Comparison of ENCODE assay signal across 8 cellular contexts in the genomic region with DNA sequence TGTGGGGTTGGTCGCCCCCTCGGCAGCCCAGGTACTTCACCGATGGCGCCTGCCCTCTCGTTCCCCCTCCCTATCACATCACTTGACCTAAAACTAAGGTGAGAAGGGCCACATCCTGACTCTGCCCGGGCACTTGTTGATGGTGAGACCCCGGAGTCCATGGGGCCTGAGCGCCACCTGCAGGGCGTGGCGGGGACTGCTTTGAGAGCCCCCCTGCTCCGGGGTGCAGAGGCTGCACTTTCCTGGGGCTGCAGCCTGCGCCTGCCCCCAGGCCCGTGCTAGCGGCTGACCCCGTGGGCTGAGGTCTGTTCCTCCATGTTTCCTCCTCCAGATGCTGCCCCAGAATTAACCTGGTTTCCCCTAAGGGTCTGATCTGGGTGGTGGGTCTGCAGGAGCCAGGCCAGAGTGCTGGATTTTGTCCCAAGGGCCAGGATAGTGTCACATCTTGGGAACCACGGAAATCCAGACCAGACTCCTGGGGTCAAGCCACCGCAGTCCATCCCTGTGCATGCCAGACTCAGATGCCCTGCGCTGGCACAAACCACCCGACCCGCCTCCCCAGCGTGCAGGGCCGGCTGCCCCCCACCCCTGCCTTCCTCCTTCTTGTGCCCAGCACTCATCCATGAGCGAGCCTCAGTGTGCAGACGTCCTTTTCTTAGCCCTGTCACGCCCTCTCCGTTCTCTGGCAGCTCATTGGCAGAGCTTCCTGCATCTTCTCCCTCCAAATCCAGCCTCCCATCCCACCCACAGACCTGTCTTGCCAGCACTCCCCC. TPM values are rescaled to one million over a fixed set of nuclear protein-coding genes. Genes with fewer than 3 reads are reported as not detected.
DNase-seq lines count a peak whose midpoint lies in the region; ATAC-seq, FAIRE-seq and TF ChIP-seq lines count a peak whose summit lies in the region.

No MANE protein-coding gene starts in this region.

- DNase-seq in EH (ENCODE audit: low read depth) = peak; percentile 44
- peak; percentile 81 for DNase-seq in KBM-7
- peak; percentile 73 for DNase-seq in activated B cell treated with CpG ODN at 0.5 μM for 24 hours
- DNase-seq in bronchial epithelial cell (ENCODE audit: low read depth) = peak; percentile 15
- DNase-seq in mesendoderm = peak; percentile 75
- DNase-seq in stimulated activated effector memory CD8-positive, alpha-beta T cell treated with anti-CD3 and anti-CD28 coated beads, Interleukin-12 subunit alpha, Interleukin-12 subunit beta, amount 100 ng/mL, for 72 hours (ENCODE audit: low spot score in 2 of 2) = peak; percentile 72 to 89

- H3K27me3 ChIP-seq in bronchial epithelial cell (ENCODE audit: control insufficient read depth, insufficient read depth, low read length) = no peaks in the 10 kb centered on the region
- no peaks in the 10 kb centered on the region for H3K27me3 ChIP-seq in mesendoderm (ENCODE audit: insufficient read depth, low read length, poor library complexity)

- H4K8ac ChIP-seq in mesendoderm (ENCODE audit: low read depth, low read length) = no peak overlapping the region

- H3K4ac ChIP-seq in mesendoderm (ENCODE audit: low read depth, low read length) = no peak overlapping the region

- H2AK5ac ChIP-seq in mesendoderm (ENCODE audit: low read length) = no peak overlapping the region

- no peak overlapping the region for H3K27ac ChIP-seq in mesendoderm (ENCODE audit: low read depth, low read length)

- no CpG with 5 or more reads among the region's 26 CpGs for WGBS in mesendoderm (ENCODE audit: extremely low coverage, insufficient coverage, low lambda C conversion rate)

- H3K56ac ChIP-seq in mesendoderm (ENCODE audit: low read length) = peak overlapping the region; percentile 25

- no peaks in the 10 kb centered on the region for H3K27me3 Mint-ChIP-seq in activated B cell treated with CpG ODN at 0.5 μM for 24 hours

- H2BK15ac ChIP-seq in mesendoderm (replicated peaks; ENCODE audit: low read depth) = no peak overlapping the region

- in situ Hi-C loops in KBM-7 (cut with MboI; ENCODE audit: low pct_unique_long_range_greater_than_20kb, low sequenced_read_pairs) = no loop called here

- H3K18ac ChIP-seq in mesendoderm (ENCODE audit: low read length) = no peak overlapping the region

- peaks cover 24% of the 10 kb centered on the region for H3K36me3 Mint-ChIP-seq in activated B cell treated with CpG ODN at 0.5 μM for 24 hours (ENCODE audit: low read depth)
- H3K36me3 Mint-ChIP-seq in stimulated activated effector memory CD8-positive, alpha-beta T cell treated with anti-CD3 and anti-CD28 coated beads, Interleukin-12 subunit alpha, Interleukin-12 subunit beta, amount 100 ng/mL, for 72 hours = peaks cover 77% of the 10 kb centered on the region

- TF ChIP-seq CTCF in activated B cell treated with CpG ODN at 0.5 μM for 24 hours (IDR thresholded peaks at IDR 0.05) = peak; percentile 23
- peak; percentile 85 for TF ChIP-seq CTCF in bronchial epithelial cell (IDR thresholded peaks at IDR 0.05; ENCODE audit: insufficient read depth, low read length, severe bottlenecking)

- H3K27ac Mint-ChIP-seq in activated B cell treated with CpG ODN at 0.5 μM for 24 hours = no peak overlapping the region
- H3K27ac Mint-ChIP-seq in stimulated activated effector memory CD8-positive, alpha-beta T cell treated with anti-CD3 and anti-CD28 coated beads, Interleukin-12 subunit alpha, Interleukin-12 subunit beta, amount 100 ng/mL, for 72 hours = peak overlapping the region; percentile 78

- peak overlapping the region; percentile 32 for H3K4me3 Mint-ChIP-seq in activated B cell treated with CpG ODN at 0.5 μM for 24 hours
- H3K4me3 Mint-ChIP-seq in stimulated activated effector memory CD8-positive, alpha-beta T cell treated with anti-CD3 and anti-CD28 coated beads, Interleukin-12 subunit alpha, Interleukin-12 subunit beta, amount 100 ng/mL, for 72 hours = peak overlapping the region; percentile 81

- intact Hi-C loops in activated B cell treated with CpG ODN at 0.5 μM for 24 hours (cut with micrococcal nuclease) = loop anchor here (1.0 kb wide), 1 partner anchor 219 kb away; no protein-coding TSS in a partner anchor

- FAIRE-seq in bronchial epithelial cell (lab: Jason Lieb, UNC) = no peak

- no peak overlapping the region for H3K23ac ChIP-seq in mesendoderm (ENCODE audit: low read length)

- no peaks in the 10 kb centered on the region for H3K9me3 Mint-ChIP-seq in activated B cell treated with CpG ODN at 0.5 μM for 24 hours
- no peaks in the 10 kb centered on the region for H3K9me3 Mint-ChIP-seq in stimulated activated effector memory CD8-positive, alpha-beta T cell treated with anti-CD3 and anti-CD28 coated beads, Interleukin-12 subunit alpha, Interleukin-12 subunit beta, amount 100 ng/mL, for 72 hours

- peaks cover 49% of the 10 kb centered on the region for H3K4me1 Mint-ChIP-seq in activated B cell treated with CpG ODN at 0.5 μM for 24 hours
- peaks cover 51% of the 10 kb centered on the region for H3K4me1 Mint-ChIP-seq in stimulated activated effector memory CD8-positive, alpha-beta T cell treated with anti-CD3 and anti-CD28 coated beads, Interleukin-12 subunit alpha, Interleukin-12 subunit beta, amount 100 ng/mL, for 72 hours

- H3K36me3 ChIP-seq in bronchial epithelial cell (ENCODE audit: control insufficient read depth, insufficient read depth, low read length) (peaks cover 14% of the 10 kb centered on the region), mesendoderm (ENCODE audit: control insufficient read depth, insufficient read depth, low read length) (no peaks in the 10 kb centered on the region)

- POLR2A ChIA-PET in activated B cell treated with CpG ODN at 0.5 μM for 24 hours (lab: Charles Lee) = interaction anchor here (0.6 kb wide), 1 partner anchor 96 kb away, joined by 4 read pairs; no protein-coding TSS in a partner anchor

- no peak overlapping the region for H3K9ac ChIP-seq in mesendoderm (ENCODE audit: low read length)

- CTCF ChIA-PET in activated B cell treated with CpG ODN at 0.5 μM for 24 hours (lab: Charles Lee) = interaction anchor here (0.6 to 1.0 kb wide), 2 partner anchors 99 to 100 kb away, joined by 3 to 4 read pairs; no protein-coding TSS in a partner anchor

- H3K79me2 ChIP-seq in mesendoderm (ENCODE audit: control insufficient read depth, insufficient read depth, low read length) = peaks cover 10% of the 10 kb centered on the region

- H2BK5ac ChIP-seq in mesendoderm (ENCODE audit: low read length) = no peak overlapping the region

- H3K4me3 ChIP-seq in bronchial epithelial cell (ENCODE audit: low read depth, low read length) (no peak overlapping the region), mesendoderm (ENCODE audit: low read length) (no peak overlapping the region)

- H3K4me2 ChIP-seq in mesendoderm (ENCODE audit: low read length) = no peak overlapping the region

- H3K79me1 ChIP-seq in mesendoderm (ENCODE audit: low read length) = peaks cover 8% of the 10 kb centered on the region

- peaks cover 4% of the 10 kb centered on the region for H3K4me1 ChIP-seq in mesendoderm (ENCODE audit: control insufficient read depth, low read depth, low read length)

- H4K5ac ChIP-seq in mesendoderm (ENCODE audit: low read length) = no peak overlapping the region

- H2BK120ac ChIP-seq in mesendoderm (ENCODE audit: low read depth, low read length) = no peak overlapping the region

- ATAC-seq in activated B cell treated with CpG ODN at 0.5 μM for 24 hours (ENCODE audit: low read depth) (no peak), GM21717 (IDR thresholded peaks at IDR 0.05; ENCODE audit: unreplicated experiment) (no peak), HG03565 (IDR thresholded peaks at IDR 0.05; ENCODE audit: unreplicated experiment) (no peak)
- ATAC-seq in stimulated activated effector memory CD8-positive, alpha-beta T cell treated with anti-CD3 and anti-CD28 coated beads, Interleukin-12 subunit alpha, Interleukin-12 subunit beta, amount 100 ng/mL, for 72 hours = peak; percentile 12

RNA-seq across cellular contexts. Expression of gene NDUFAF8, which starts 2.7 kb away (rescaled TPM):
- total RNA-seq in activated B cell treated with CpG ODN at 0.5 μM for 24 hours = 52.8 and 55.8 TPM in 2 replicates
- 31.6 and 49.2 TPM in 2 replicates for total RNA-seq in bronchial epithelial cell
- 229 TPM for polyA plus RNA-seq in mesendoderm (2013, experiment 1 of 2)
- polyA plus RNA-seq in mesendoderm (2013, experiment 2 of 2) = 218 TPM

RNA-seq across cellular contexts. Expression of gene TEPSIN, which starts 3.0 kb away (rescaled TPM):
- total RNA-seq in activated B cell treated with CpG ODN at 0.5 μM for 24 hours (82.9 and 102 TPM in 2 replicates), bronchial epithelial cell (5.8 and 7.8 TPM in 2 replicates)
- 13.5 TPM for polyA plus RNA-seq in mesendoderm (2013, experiment 1 of 2)
- 13.2 TPM for polyA plus RNA-seq in mesendoderm (2013, experiment 2 of 2)

RNA-seq across cellular contexts. Expression of gene CEP131, which starts 19.1 kb away (rescaled TPM):
- total RNA-seq in activated B cell treated with CpG ODN at 0.5 μM for 24 hours = 14.2 and 15.9 TPM in 2 replicates
- 7.9 and 9.2 TPM in 2 replicates for total RNA-seq in bronchial epithelial cell
- 9.2 TPM for polyA plus RNA-seq in mesendoderm (2013, experiment 1 of 2)
- 9.0 TPM for polyA plus RNA-seq in mesendoderm (2013, experiment 2 of 2)

RNA-seq across cellular contexts. Expression of gene SLC38A10, which starts 53.3 kb away (rescaled TPM):
- total RNA-seq in activated B cell treated with CpG ODN at 0.5 μM for 24 hours (75.9 and 97.1 TPM in 2 replicates), bronchial epithelial cell (35.5 and 49.2 TPM in 2 replicates)
- 13.2 TPM for polyA plus RNA-seq in mesendoderm (2013, experiment 1 of 2)
- polyA plus RNA-seq in mesendoderm (2013, experiment 2 of 2) = 13.7 TPM

Comparison
In these comparisons a context has a peak if more than half of its experiments do, and no peak if none do; other contexts are left out.
1. DNase-seq: peak in every context shown above with its lines; median percentile 81 in KBM-7; 80 in stimulated activated effector memory CD8-positive, alpha-beta T cell treated with anti-CD3 and anti-CD28 coated beads, Interleukin-12 subunit alpha, Interleukin-12 subunit beta, amount 100 ng/mL, for 72 hours; 75 in mesendoderm; 73 in activated B cell treated with CpG ODN at 0.5 μM for 24 hours; 44 in EH; 15 in bronchial epithelial cell.